Comparison of ENCODE assay signal across 3 cellular contexts in the genomic region with DNA sequence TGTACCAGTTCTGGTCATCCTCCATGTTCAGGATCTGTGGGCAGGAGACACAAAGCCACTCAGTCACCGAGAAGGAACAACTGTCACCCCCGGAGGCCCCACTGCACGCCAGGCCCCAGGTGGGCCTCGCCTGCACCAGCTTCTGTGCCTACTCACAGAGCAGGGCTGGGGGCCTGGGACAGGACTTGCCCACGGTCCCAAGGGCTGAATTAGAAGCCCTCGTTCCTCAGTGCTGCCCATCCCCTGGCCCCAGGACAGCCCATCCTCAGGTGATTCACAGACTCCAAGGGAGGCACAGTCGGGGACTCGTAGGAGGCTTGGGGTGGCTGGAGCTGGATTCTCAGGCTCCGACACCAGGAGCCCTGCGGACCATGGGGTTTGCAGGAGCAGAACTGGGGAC. TPM values are rescaled to one million over a fixed set of nuclear protein-coding genes. Genes with fewer than 3 reads are reported as not detected.
"Had no signal": no experiment of that assay in that cellular context is flagged by ENCODE, and none has a peak within 500 bp of the region (broad histone marks: within the 10 kb centered on the region; RNA-seq: fewer than 3 reads in every experiment).

No MANE protein-coding gene starts in this region.

RNA-seq across cellular contexts. Expression of a gene that starts 4.9 kb away (rescaled TPM):
- total RNA-seq: mammary epithelial cell, osteocyte, smooth muscle cell had no signal
- polyA plus RNA-seq: mammary epithelial cell had no signal
